10 cellular contexts compared by ENCODE assay signal in genomic region chrX:55007633-55008032, GRCh38. TPM values are rescaled to one million over a fixed set of nuclear protein-coding genes. Genes with fewer than 3 reads are reported as not detected.
DNase-seq lines count a peak whose midpoint lies in the region; ATAC-seq, FAIRE-seq and TF ChIP-seq lines count a peak whose summit lies in the region.
"Had no signal": no experiment of that assay in that cellular context is flagged by ENCODE, and none has a peak within 500 bp of the region (broad histone marks: within the 10 kb centered on the region; RNA-seq: fewer than 3 reads in every experiment).

No MANE protein-coding gene starts in this region.

- WGBS in small intestine, 3 donors = 8 to 39% (median 35%) methylated on average over 5 of the region's 5 CpGs
- WGBS in prostate gland = 55% methylated on average over 5 of the region's 5 CpGs

- no peak overlapping the region for H3K4me3 ChIP-seq in HFF-Myc (replicated peaks; ENCODE audit: low read depth, low read length)
- H3K4me3 ChIP-seq in brain microvascular endothelial cell (ENCODE audit: low read depth, low read length) = no peak overlapping the region
- no peak overlapping the region for H3K4me3 ChIP-seq in small intestine (ENCODE audit: low read depth in 1 of 2, low read length in 2 of 2)
- no peak overlapping the region for H3K4me3 ChIP-seq in prostate gland

- H3K36me3 ChIP-seq in brain microvascular endothelial cell (replicated peaks) (peaks cover 4% of the 10 kb centered on the region), small intestine (ENCODE audit: control insufficient read depth in 2 of 2, insufficient read depth in 2 of 2, low read length in 2 of 2) (peaks cover 0 to 3% of the 10 kb centered on the region in 2 donors), prostate gland (no peaks in the 10 kb centered on the region)

- in situ Hi-C loops in brain microvascular endothelial cell (cut with HindIII; ENCODE audit: low pct_ligation_motif_present, low sequenced_read_pairs) = no loop called here

- no peak for FAIRE-seq in small intestine (lab: Jason Lieb, UNC)

- intact Hi-C loops in prostate gland (cut with DNase I) = no loop called here

- TF ChIP-seq POLR2A in prostate gland (IDR thresholded peaks at IDR 0.05) = no peak

- H3K4me1 ChIP-seq in small intestine (ENCODE audit: control insufficient read depth in 2 of 2, insufficient read depth in 1 of 2, low read depth in 1 of 2, low read length in 1 of 2) (peaks cover 0 to 8% of the 10 kb centered on the region in 2 donors), prostate gland (replicated peaks) (no peaks in the 10 kb centered on the region)

- H3K27ac ChIP-seq in brain microvascular endothelial cell (no peak overlapping the region), small intestine (ENCODE audit: low read depth in 1 of 2, low read length in 1 of 2) (peak overlapping the region; percentile 56 to 78), prostate gland (no peak overlapping the region)

- TF ChIP-seq CTCF in HFF-Myc (IDR thresholded peaks at IDR 0.05; ENCODE audit: low read depth, low read length, missing control alignments) (no peak), brain microvascular endothelial cell (IDR thresholded peaks at IDR 0.05; ENCODE audit: low read depth, low read length, missing control alignments) (no peak), prostate gland (IDR thresholded peaks at IDR 0.05) (no peak)

- no peaks in the 10 kb centered on the region for H3K27me3 ChIP-seq in brain microvascular endothelial cell (replicated peaks)
- H3K27me3 ChIP-seq in small intestine (ENCODE audit: control insufficient read depth in 2 of 2, insufficient read depth in 2 of 2, low read length in 2 of 2) = no peaks in the 10 kb centered on the region
- H3K27me3 ChIP-seq in prostate gland (replicated peaks; ENCODE audit: insufficient read depth) = no peaks in the 10 kb centered on the region

- DNase-seq in HFF-Myc (ENCODE audit: extremely low read depth, low read depth) = peak; percentile 9
- peak; percentile 59 for DNase-seq in brain microvascular endothelial cell
- peak; percentile 45 for DNase-seq in hepatic stellate cell (ENCODE audit: low spot score)
- DNase-seq in small intestine = peak; percentile 88
- no peak for DNase-seq in prostate gland (ENCODE audit: low spot score)
- no peak for DNase-seq in stimulated activated naive CD4-positive, alpha-beta T cell (lab: John Stamatoyannopoulos, UW)
- DNase-seq: NCI-H1436; stimulated activated CD4-positive, alpha-beta T cell treated with anti-CD3 and anti-CD28 coated beads, Interleukin-2, amount 100 ng/mL, for 48 hours had no signal

- ATAC-seq in HG03280 (IDR thresholded peaks at IDR 0.05; ENCODE audit: unreplicated experiment) (no peak), HG03432 (IDR thresholded peaks at IDR 0.05; ENCODE audit: unreplicated experiment) (no peak)

- no peaks in the 10 kb centered on the region for H3K9me3 ChIP-seq in small intestine (ENCODE audit: control insufficient read depth, low read depth)
- H3K9me3 ChIP-seq in prostate gland = no peaks in the 10 kb centered on the region

RNA-seq across cellular contexts. Expression of gene APEX2, which starts 7.5 kb away (rescaled TPM):
- 10 to 100 TPM; 11.2 to 14.6 (median 14.2) TPM for polyA plus RNA-seq in small intestine
- total RNA-seq in prostate gland = 10 to 100 TPM; 17.4 to 18.3 TPM

RNA-seq across cellular contexts. Expression of gene PFKFB1, which starts 13.6 kb away (rescaled TPM):
- polyA plus RNA-seq in small intestine = under 1 TPM in 1 of 3 donors, not detected in 2; 0.36 TPM
- total RNA-seq in prostate gland = 1 to 10 TPM in 1 of 2 donors, under 1 TPM in 1; 0.23 to 1.0 TPM

RNA-seq across cellular contexts. Expression of gene ALAS2, which starts 23.1 kb away (rescaled TPM):
- 1 to 10 TPM in 1 of 3 donors, under 1 TPM in 1, not detected in 1; 0.30 to 4.3 TPM for polyA plus RNA-seq in small intestine
- not detected for total RNA-seq in prostate gland

Comparison
In these comparisons a context has a peak if more than half of its experiments do, and no peak if none do; other contexts are left out.
1. DNase-seq: peak in HFF-Myc (single experiment), brain microvascular endothelial cell (single experiment), hepatic stellate cell (single experiment) and small intestine (single experiment); none in prostate gland (single experiment) and stimulated activated naive CD4-positive, alpha-beta T cell (0 of 6).
2. H3K27ac ChIP-seq: peak in small intestine (2 of 2); none in brain microvascular endothelial cell (single experiment) and prostate gland (0 of 2).